1 cellular context compared by ENCODE assay signal in the genomic region with DNA sequence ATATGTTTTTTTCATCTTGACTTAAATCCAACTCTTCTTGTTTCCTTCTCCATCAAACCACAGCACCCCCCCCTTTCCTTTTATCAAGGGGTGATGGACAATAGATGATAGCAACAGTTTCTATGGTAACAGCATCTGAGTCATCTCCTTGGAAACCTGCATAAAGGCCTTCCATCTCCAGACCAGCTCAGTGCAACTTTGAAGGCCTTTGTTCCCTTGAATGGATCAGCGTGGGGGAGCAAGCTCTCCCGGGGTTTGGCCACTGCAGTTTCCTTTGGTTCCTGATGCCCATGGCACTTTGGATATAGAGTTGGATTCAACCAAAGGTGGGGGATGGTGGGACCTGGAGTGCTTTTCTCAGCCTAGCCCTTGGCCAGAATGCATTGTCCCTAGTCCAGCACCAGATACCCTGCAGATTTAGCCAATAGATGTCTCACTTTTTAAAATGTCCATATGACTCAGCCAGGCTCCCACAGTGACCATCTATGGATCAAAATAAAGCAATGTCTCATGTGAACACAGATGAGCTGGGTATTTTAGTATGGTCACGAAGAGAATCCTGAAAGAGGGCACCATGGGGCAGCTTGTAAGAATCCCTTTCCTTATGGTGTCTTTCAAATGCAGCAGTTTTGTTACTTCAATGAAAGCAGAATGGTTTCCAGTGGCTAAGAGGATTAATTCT.
TF ChIP-seq lines count a peak whose summit lies in the region.

No MANE protein-coding gene starts in this region.

TF ChIP-seq in K562, 482 proteins besides CTCF, POLR2A, EP300 and RAD21 (continued from another document):
- TF ChIP-seq RCOR1 (IDR thresholded peaks at IDR 0.05; ENCODE audit: borderline replicate concordance in 1 of 2, low read depth in 2 of 2, low read length in 2 of 2) (peak in 1 of 2 experiments; percentile 46; a peak in 1 of 4 replicates), ELF4 (CRISPR knock-in tag; IDR thresholded peaks at IDR 0.05) (no peak), BDP1 (IDR thresholded peaks at IDR 0.05; ENCODE audit: insufficient read depth, insufficient read length) (no peak), NFIX (CRISPR knock-in tag; IDR thresholded peaks at IDR 0.05; ENCODE audit: low read depth) (no peak)
